ENCODE assay signal across 1 cellular context in the genomic region with DNA sequence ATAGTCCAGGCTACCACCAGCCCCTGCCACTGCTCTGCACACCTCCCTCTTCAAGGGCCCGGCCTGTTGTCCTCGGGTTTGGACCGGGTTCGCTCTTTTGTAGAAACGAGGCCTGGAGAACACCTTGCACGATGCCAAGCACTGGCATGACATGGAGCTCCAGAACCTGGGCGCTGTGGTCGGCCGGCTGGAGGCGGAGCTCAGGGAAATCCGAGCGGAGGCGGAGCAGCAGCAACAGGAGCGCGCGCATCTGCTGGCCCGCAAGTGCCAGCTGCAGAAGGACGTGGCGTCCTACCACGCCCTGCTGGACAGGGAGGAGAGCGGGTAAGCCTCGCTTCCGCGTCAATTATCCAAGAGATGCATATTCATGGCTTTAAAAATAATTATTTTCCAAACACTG.
TF ChIP-seq lines count a peak whose summit lies in the region.

No MANE protein-coding gene starts in this region.

TF ChIP-seq in IMR-90, 13 proteins besides CTCF, POLR2A, EP300 and RAD21 (continued from another document):
- TF ChIP-seq MAZ (IDR thresholded peaks at IDR 0.05; ENCODE audit: borderline replicate concordance, low read depth, low read length) (no peak), MAFK (IDR thresholded peaks at IDR 0.05; ENCODE audit: low read depth, low read length) (no peak), MXI1 (IDR thresholded peaks at IDR 0.05; ENCODE audit: borderline replicate concordance, low read depth, low read length) (no peak)
- TF ChIP-seq, protein P1, sequence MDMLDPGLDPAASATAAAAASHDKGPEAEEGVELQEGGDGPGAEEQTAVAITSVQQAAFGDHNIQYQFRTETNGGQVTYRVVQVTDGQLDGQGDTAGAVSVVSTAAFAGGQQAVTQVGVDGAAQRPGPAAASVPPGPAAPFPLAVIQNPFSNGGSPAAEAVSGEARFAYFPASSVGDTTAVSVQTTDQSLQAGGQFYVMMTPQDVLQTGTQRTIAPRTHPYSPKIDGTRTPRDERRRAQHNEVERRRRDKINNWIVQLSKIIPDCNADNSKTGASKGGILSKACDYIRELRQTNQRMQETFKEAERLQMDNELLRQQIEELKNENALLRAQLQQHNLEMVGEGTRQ (IDR thresholded peaks at IDR 0.05; ENCODE audit: low read depth, low read length): no peak
